ENCODE assay signal across 16 cellular contexts in genomic region chr3:34078418-34078817, GRCh38.
"Had no signal": no experiment of that assay in that cellular context is flagged by ENCODE, and none has a peak within 500 bp of the region (broad histone marks: within the 10 kb centered on the region; RNA-seq: fewer than 3 reads in every experiment).

No MANE protein-coding gene starts in this region.

- H3K9me3 Mint-ChIP-seq: activated CD8-positive, alpha-beta T cell treated with anti-CD3 and anti-CD28 coated beads for 36 hours; activated naive CD4-positive, alpha-beta T cell treated with anti-CD3 and anti-CD28 coated beads, Interleukin-2, amount 10 ng/mL, durations not matched to agents 7 days and 5 days; activated naive CD8-positive, alpha-beta T cell treated with anti-CD3 and anti-CD28 coated beads for 36 hours; activated T-cell treated with anti-CD3 and anti-CD28 coated beads, Interleukin-2, amount 50 U/mL, for 72 hours; activated T-helper 2 cell treated with anti-CD3 and anti-CD28 coated beads, Interferon-gamma antibody, Interleukin-2, Interleukin-4, amounts not matched to agents 10 μg/mL and 5 μg/mL and 100 μg/mL, durations not matched to agents 14 hours and 24 hours and 36 hours; T-helper 1 cell treated with Interleukin-12 subunit alpha and Interleukin-12 subunit beta and Interleukin-4 antibody, amounts not matched to agents 30 μg/mL and 1 μg/mL, for 36 hours had no signal

- H3K27me3 Mint-ChIP-seq: activated naive CD4-positive, alpha-beta T cell treated with anti-CD3 and anti-CD28 coated beads, Interleukin-2, amount 10 ng/mL, durations not matched to agents 7 days and 5 days had no signal

- H3K9ac ChIP-seq: KMS-11 had no signal

- DNase-seq: activated CD4-positive, alpha-beta T cell treated with anti-CD3 and anti-CD28 coated beads for 4 hours; activated CD8-positive, alpha-beta memory T cell treated with anti-CD3 and anti-CD28 coated beads, Interleukin-2, amount 50 U/mL, for 4 hours; activated CD8-positive, alpha-beta T cell treated with anti-CD3 and anti-CD28 coated beads for 36 hours; activated gamma-delta T cell treated with Interleukin-2 at 50 U/mL for 16 hours; activated naive CD4-positive, alpha-beta T cell treated with anti-CD3 and anti-CD28 coated beads, Interleukin-2, amount 10 ng/mL, durations not matched to agents 7 days and 5 days; activated naive CD8-positive, alpha-beta T cell treated with anti-CD3 and anti-CD28 coated beads for 36 hours; activated T-cell treated with anti-CD3 and anti-CD28 coated beads, Interleukin-2, amount 50 U/mL, for 72 hours; NCI-H1048; NCI-H1417; NCI-H2029; NCI-H524; PC-3; SHP77 had no signal

- H3K4me1 Mint-ChIP-seq: activated naive CD4-positive, alpha-beta T cell treated with anti-CD3 and anti-CD28 coated beads, Interleukin-2, amount 10 ng/mL, durations not matched to agents 7 days and 5 days; activated naive CD8-positive, alpha-beta T cell treated with anti-CD3 and anti-CD28 coated beads for 36 hours had no signal

- H3K4me2 ChIP-seq: KMS-11 had no signal

- H3K27ac ChIP-seq: KMS-11 had no signal

- H3K36me3 Mint-ChIP-seq: activated naive CD4-positive, alpha-beta T cell treated with anti-CD3 and anti-CD28 coated beads, Interleukin-2, amount 10 ng/mL, durations not matched to agents 7 days and 5 days; activated naive CD8-positive, alpha-beta T cell treated with anti-CD3 and anti-CD28 coated beads for 36 hours had no signal

- H3K27ac Mint-ChIP-seq: activated CD8-positive, alpha-beta T cell treated with anti-CD3 and anti-CD28 coated beads for 36 hours; activated naive CD4-positive, alpha-beta T cell treated with anti-CD3 and anti-CD28 coated beads, Interleukin-2, amount 10 ng/mL, durations not matched to agents 7 days and 5 days; activated naive CD8-positive, alpha-beta T cell treated with anti-CD3 and anti-CD28 coated beads for 36 hours; activated T-cell treated with anti-CD3 and anti-CD28 coated beads, Interleukin-2, amount 50 U/mL, for 72 hours; activated T-helper 2 cell treated with anti-CD3 and anti-CD28 coated beads, Interferon-gamma antibody, Interleukin-2, Interleukin-4, amounts not matched to agents 10 μg/mL and 5 μg/mL and 100 μg/mL, durations not matched to agents 14 hours and 24 hours and 36 hours; T-helper 1 cell treated with Interleukin-12 subunit alpha and Interleukin-12 subunit beta and Interleukin-4 antibody, amounts not matched to agents 30 μg/mL and 1 μg/mL, for 36 hours had no signal

- H3K4me3 Mint-ChIP-seq: activated CD8-positive, alpha-beta T cell treated with anti-CD3 and anti-CD28 coated beads for 36 hours; activated naive CD4-positive, alpha-beta T cell treated with anti-CD3 and anti-CD28 coated beads, Interleukin-2, amount 10 ng/mL, durations not matched to agents 7 days and 5 days; activated naive CD8-positive, alpha-beta T cell treated with anti-CD3 and anti-CD28 coated beads for 36 hours; activated T-cell treated with anti-CD3 and anti-CD28 coated beads, Interleukin-2, amount 50 U/mL, for 72 hours; T-helper 1 cell treated with Interleukin-12 subunit alpha and Interleukin-12 subunit beta and Interleukin-4 antibody, amounts not matched to agents 30 μg/mL and 1 μg/mL, for 36 hours had no signal
